In the genomic region with DNA sequence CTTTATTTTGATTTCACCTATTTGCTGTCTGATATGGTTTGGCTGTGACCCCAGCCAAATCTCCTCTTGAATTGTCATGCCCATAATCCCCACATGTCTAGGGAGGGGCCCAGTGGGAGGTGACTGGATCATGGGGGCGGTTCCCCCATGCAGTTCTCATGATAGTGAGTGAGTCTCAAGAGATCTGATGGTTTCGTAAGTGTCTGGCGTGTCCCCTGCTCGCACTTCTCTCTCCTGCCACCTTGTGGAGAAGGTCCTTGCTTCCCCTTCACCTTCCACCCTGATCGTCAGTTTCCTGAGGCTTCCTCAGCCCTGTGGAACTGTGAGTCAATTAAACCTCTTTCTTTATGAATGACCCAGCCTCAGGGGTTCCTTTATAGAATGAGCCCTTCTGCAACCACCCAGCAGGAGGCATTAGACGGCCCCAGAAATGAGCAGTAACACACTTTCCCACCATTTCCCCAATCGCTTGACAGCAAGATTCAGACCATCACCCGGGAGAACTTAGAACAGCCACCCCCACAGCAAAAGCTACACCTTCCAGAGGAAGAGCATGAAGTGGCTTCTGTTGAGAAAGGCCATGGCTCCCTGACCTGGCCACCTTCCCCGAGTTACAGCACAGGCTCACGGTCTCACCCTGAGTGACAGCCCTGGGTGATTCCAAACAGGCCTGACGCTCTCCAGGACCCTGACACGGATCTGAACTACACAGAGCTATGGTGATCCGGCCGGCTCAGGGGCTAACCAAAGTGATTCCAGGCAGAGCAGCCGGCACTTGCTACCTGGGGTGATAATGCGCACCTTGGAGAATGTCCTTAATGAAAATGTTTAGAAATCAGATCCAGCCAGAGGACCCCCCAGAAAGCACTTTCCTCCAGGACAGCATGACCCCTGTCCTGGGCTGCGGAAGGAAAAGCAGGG, we compare ENCODE assay signal across 1 cellular context.
A peak's percentile ranks its signal among the peaks of the same experiment; 100 is the strongest.
TF ChIP-seq lines count a peak whose summit lies in the region.

No MANE protein-coding gene starts in this region.

TF ChIP-seq in HEK293, 187 proteins besides CTCF, POLR2A, EP300 and RAD21 (continued from another document):
- TF ChIP-seq, protein P1, sequence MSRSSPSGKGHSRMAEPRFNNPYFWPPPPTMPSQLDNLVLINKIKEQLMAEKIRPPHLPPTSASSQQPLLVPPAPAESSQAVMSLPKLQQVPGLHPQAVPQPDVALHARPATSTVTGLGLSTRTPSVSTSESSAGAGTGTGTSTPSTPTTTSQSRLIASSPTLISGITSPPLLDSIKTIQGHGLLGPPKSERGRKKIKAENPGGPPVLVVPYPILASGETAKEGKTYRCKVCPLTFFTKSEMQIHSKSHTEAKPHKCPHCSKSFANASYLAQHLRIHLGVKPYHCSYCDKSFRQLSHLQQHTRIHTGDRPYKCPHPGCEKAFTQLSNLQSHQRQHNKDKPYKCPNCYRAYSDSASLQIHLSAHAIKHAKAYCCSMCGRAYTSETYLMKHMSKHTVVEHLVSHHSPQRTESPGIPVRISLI (tag by site-specific recombination; IDR thresholded peaks at IDR 0.05), result no peak
- TF ChIP-seq, protein P2, sequence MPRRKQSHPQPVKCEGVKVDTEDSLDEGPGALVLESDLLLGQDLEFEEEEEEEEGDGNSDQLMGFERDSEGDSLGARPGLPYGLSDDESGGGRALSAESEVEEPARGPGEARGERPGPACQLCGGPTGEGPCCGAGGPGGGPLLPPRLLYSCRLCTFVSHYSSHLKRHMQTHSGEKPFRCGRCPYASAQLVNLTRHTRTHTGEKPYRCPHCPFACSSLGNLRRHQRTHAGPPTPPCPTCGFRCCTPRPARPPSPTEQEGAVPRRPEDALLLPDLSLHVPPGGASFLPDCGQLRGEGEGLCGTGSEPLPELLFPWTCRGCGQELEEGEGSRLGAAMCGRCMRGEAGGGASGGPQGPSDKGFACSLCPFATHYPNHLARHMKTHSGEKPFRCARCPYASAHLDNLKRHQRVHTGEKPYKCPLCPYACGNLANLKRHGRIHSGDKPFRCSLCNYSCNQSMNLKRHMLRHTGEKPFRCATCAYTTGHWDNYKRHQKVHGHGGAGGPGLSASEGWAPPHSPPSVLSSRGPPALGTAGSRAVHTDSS (tag by site-specific recombination; IDR thresholded peaks at IDR 0.05), result no peak
- TF ChIP-seq ZFP69B (tag by site-specific recombination; IDR thresholded peaks at IDR 0.05), result 0 out of 2 replicates have a peak, but pooled peaks have one; percentile 41
- peak; percentile 78 for TF ChIP-seq GLIS1 (tag by site-specific recombination; IDR thresholded peaks at IDR 0.05)
- peak; percentile 78 for TF ChIP-seq KLF1 (tag by site-specific recombination; IDR thresholded peaks at IDR 0.05)
- TF ChIP-seq ZFHX2 (tag by site-specific recombination; conservative IDR thresholded peaks at IDR 0.05), result peak; percentile 36
- TF ChIP-seq SP7 (tag by site-specific recombination; IDR thresholded peaks at IDR 0.05), result peak; percentile 36; the same call in 1 of the 2 replicates
- 0 out of 2 replicates have a peak, but pooled peaks have one; percentile 12 for TF ChIP-seq EGR2 (tag by site-specific recombination; IDR thresholded peaks at IDR 0.05; ENCODE audit: low read depth)
- TF ChIP-seq ZNF548 (tag by site-specific recombination; IDR thresholded peaks at IDR 0.05), result no peak
- peak; percentile 51 for TF ChIP-seq ZIC2 (tag by site-specific recombination; IDR thresholded peaks at IDR 0.05)
- peak; percentile 53 for TF ChIP-seq ZNF654 (tag by site-specific recombination; IDR thresholded peaks at IDR 0.05; ENCODE audit: low read depth)
- 0 out of 2 replicates have a peak, but pooled peaks have one; percentile 14 for TF ChIP-seq ZBTB17 (tag by site-specific recombination; IDR thresholded peaks at IDR 0.05)
- TF ChIP-seq SP3 (tag by site-specific recombination; IDR thresholded peaks at IDR 0.05), result peak; percentile 21; the same call in 1 of the 2 replicates
- no peak for TF ChIP-seq ZNF600 (tag by site-specific recombination; IDR thresholded peaks at IDR 0.05)
- TF ChIP-seq SCRT2 (tag by site-specific recombination; IDR thresholded peaks at IDR 0.05), result 0 out of 2 replicates have a peak, but pooled peaks have one; percentile 8
- TF ChIP-seq ZBTB21 (tag by site-specific recombination; IDR thresholded peaks at IDR 0.05), result 0 out of 2 replicates have a peak, but pooled peaks have one; percentile 17
- TF ChIP-seq KLF16 (tag by site-specific recombination; IDR thresholded peaks at IDR 0.05), result peak; percentile 63; the same call in 1 of the 2 replicates
- TF ChIP-seq ZNF626 (tag by site-specific recombination; IDR thresholded peaks at IDR 0.05), result no peak
- no peak for TF ChIP-seq ZNF580 (tag by site-specific recombination; IDR thresholded peaks at IDR 0.05)
